In genomic region chrX:11445540-11445939, GRCh38 we compare ENCODE assay signal across 1 cellular context.
TF ChIP-seq lines count a peak whose summit lies in the region.

No MANE protein-coding gene starts in this region.

TF ChIP-seq in K562, 482 proteins besides CTCF, POLR2A, EP300 and RAD21:
- no peak for TF ChIP-seq CHD4 (IDR thresholded peaks at IDR 0.05; ENCODE audit: insufficient read depth, insufficient replicate concordance, low read depth, low read length, poor library complexity, severe bottlenecking)
- no peak for TF ChIP-seq STAT5A (IDR thresholded peaks at IDR 0.05; ENCODE audit: borderline replicate concordance, low read length)
- TF ChIP-seq MCM2 (IDR thresholded peaks at IDR 0.05; ENCODE audit: low read depth), result no peak
- no peak for TF ChIP-seq NFXL1 (CRISPR knock-in tag; IDR thresholded peaks at IDR 0.05)
- TF ChIP-seq NBN (IDR thresholded peaks at IDR 0.05; ENCODE audit: low read depth), result no peak
- TF ChIP-seq, protein P1, sequence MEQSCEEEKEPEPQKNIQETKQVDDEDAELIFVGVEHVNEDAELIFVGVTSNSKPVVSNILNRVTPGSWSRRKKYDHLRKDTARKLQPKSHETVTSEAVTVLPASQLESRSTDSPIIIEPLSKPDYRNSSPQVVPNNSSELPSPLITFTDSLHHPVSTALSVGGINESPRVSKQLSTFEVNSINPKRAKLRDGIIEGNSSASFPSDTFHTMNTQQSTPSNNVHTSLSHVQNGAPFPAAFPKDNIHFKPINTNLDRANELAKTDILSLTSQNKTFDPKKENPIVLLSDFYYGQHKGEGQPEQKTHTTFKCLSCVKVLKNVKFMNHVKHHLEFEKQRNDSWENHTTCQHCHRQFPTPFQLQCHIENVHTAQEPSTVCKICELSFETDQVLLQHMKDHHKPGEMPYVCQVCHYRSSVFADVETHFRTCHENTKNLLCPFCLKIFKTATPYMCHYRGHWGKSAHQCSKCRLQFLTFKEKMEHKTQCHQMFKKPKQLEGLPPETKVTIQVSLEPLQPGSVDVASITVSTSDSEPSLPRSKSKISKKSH (CRISPR knock-in tag; IDR thresholded peaks at IDR 0.05), result no peak
- TF ChIP-seq NFE2L1 (tag; IDR thresholded peaks at IDR 0.05; ENCODE audit: borderline replicate concordance, low read depth), result no peak
- TF ChIP-seq SIN3A (IDR thresholded peaks at IDR 0.05; ENCODE audit: borderline replicate concordance in 2 of 2, control insufficient read depth in 1 of 2, low read depth in 2 of 2, low read length in 2 of 2), result no peak
- TF ChIP-seq, protein P2, sequence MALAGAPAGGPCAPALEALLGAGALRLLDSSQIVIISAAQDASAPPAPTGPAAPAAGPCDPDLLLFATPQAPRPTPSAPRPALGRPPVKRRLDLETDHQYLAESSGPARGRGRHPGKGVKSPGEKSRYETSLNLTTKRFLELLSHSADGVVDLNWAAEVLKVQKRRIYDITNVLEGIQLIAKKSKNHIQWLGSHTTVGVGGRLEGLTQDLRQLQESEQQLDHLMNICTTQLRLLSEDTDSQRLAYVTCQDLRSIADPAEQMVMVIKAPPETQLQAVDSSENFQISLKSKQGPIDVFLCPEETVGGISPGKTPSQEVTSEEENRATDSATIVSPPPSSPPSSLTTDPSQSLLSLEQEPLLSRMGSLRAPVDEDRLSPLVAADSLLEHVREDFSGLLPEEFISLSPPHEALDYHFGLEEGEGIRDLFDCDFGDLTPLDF (CRISPR knock-in tag; IDR thresholded peaks at IDR 0.05), result no peak
- no peak for TF ChIP-seq ZNF764 (CRISPR knock-in tag; IDR thresholded peaks at IDR 0.05; ENCODE audit: low read depth)
- no peak for TF ChIP-seq ZNF41 (CRISPR knock-in tag; conservative IDR thresholded peaks at IDR 0.05)
- TF ChIP-seq ZNF57 (CRISPR knock-in tag; IDR thresholded peaks at IDR 0.05), result no peak
- TF ChIP-seq HIVEP1 (CRISPR knock-in tag; IDR thresholded peaks at IDR 0.05), result no peak
